12 cellular contexts compared by ENCODE assay signal in genomic region chr1:226826479-226827245, GRCh38. TPM values are rescaled to one million over a fixed set of nuclear protein-coding genes. Genes with fewer than 3 reads are reported as not detected.
DNase-seq lines count a peak whose midpoint lies in the region; ATAC-seq and TF ChIP-seq lines count a peak whose summit lies in the region.
"Had no signal": no experiment of that assay in that cellular context is flagged by ENCODE, and none has a peak within 500 bp of the region (broad histone marks: within the 10 kb centered on the region; RNA-seq: fewer than 3 reads in every experiment).

No MANE protein-coding gene starts in this region.

- peak overlapping the region; percentile 75 for H3K27ac Mint-ChIP-seq in CD4-positive, alpha-beta T cell
- peak overlapping the region; percentile 96 for H3K27ac Mint-ChIP-seq in endodermal cell
- H3K27ac Mint-ChIP-seq: nephron progenitor cell had no signal

- intact Hi-C loops in CD4-positive, alpha-beta T cell (cut with DNase I, micrococcal nuclease) = loop anchor here (5.0 to 10.0 kb wide), 4 partner anchors 114 to 404 kb away; no protein-coding TSS in a partner anchor
- intact Hi-C loops in psoas muscle (cut with DNase I) = loop anchor here (5.0 kb wide), 2 partner anchors 89 to 279 kb away; partner anchors contain the start of genes ITPKB (in 1 of the 2) and STUM (in 1 of the 2)

- H3K9me3 Mint-ChIP-seq in CD4-positive, alpha-beta T cell = no peaks in the 10 kb centered on the region
- H3K9me3 Mint-ChIP-seq in endodermal cell = no peaks in the 10 kb centered on the region

- CTCF ChIA-PET in CD4-positive, alpha-beta T cell (lab: Charles Lee) = interaction anchor here (0.9 to 1.9 kb wide), 3 partner anchors 88 to 200 kb away, joined by 3 to 8 read pairs (median 4); partner anchors contain the start of gene ITPKB

- H3K36me3 ChIP-seq in endodermal cell (ENCODE audit: control insufficient read depth, insufficient read depth, low read length) (no peaks in the 10 kb centered on the region), psoas muscle (ENCODE audit: insufficient read depth in 1 of 2, low read depth in 1 of 2) (no peaks in the 10 kb centered on the region)
- H3K36me3 ChIP-seq: cardiac muscle cell had no signal

- DNase-seq in CD4-positive, alpha-beta T cell = no peak
- DNase-seq in MV-4-11 (lab: John Stamatoyannopoulos, UW) (peak; percentile 19), endodermal cell (no peak), psoas muscle (no peak), cerebellar cortex (ENCODE audit: low spot score) (no peak), NCI-H82 treated with DMSO at 0.1 percent for 48 hours (lab: John Stamatoyannopoulos, UW; ENCODE audit: unreplicated experiment) (no peak), NCI-H446 treated with DMSO at 0.1 percent for 48 hours (lab: John Stamatoyannopoulos, UW) (no peak)
- DNase-seq: activated T-cell treated with anti-CD3 and anti-CD28 coated beads for 4 hours, NCI-H226, nephron progenitor cell had no signal

- no peak for ATAC-seq in CD4-positive, alpha-beta T cell (ENCODE audit: poor library complexity)
- ATAC-seq in psoas muscle = no peak
- ATAC-seq in HG03095 (IDR thresholded peaks at IDR 0.05; ENCODE audit: unreplicated experiment) = no peak

- no peaks in the 10 kb centered on the region for H3K9me3 ChIP-seq in CD4-positive, alpha-beta T cell (ENCODE audit: control insufficient read depth, low read length)
- H3K9me3 ChIP-seq in endodermal cell (ENCODE audit: control insufficient read depth, low read length) (peaks cover 7% of the 10 kb centered on the region), psoas muscle (no peaks in the 10 kb centered on the region)

- H3K9ac ChIP-seq in endodermal cell (ENCODE audit: extremely low read depth, low read length, poor library complexity, severe bottlenecking) = peak overlapping the region; percentile 47

- H3K36me3 Mint-ChIP-seq in CD4-positive, alpha-beta T cell (ENCODE audit: low read depth) = no peaks in the 10 kb centered on the region
- H3K36me3 Mint-ChIP-seq in endodermal cell (ENCODE audit: low read depth) = no peaks in the 10 kb centered on the region

- TF ChIP-seq CTCF in CD4-positive, alpha-beta T cell (IDR thresholded peaks at IDR 0.05) = no peak
- TF ChIP-seq CTCF in endodermal cell (conservative IDR thresholded peaks at IDR 0.05) = no peak
- no peak for TF ChIP-seq CTCF in psoas muscle (IDR thresholded peaks at IDR 0.05)

- H3K27me3 ChIP-seq in CD4-positive, alpha-beta T cell (ENCODE audit: control insufficient read depth, insufficient read depth, low read length) = no peaks in the 10 kb centered on the region
- no peaks in the 10 kb centered on the region for H3K27me3 ChIP-seq in endodermal cell (ENCODE audit: control insufficient read depth, insufficient read depth, low read length, poor library complexity, severe bottlenecking)
- H3K27me3 ChIP-seq in psoas muscle (ENCODE audit: insufficient read depth in 3 of 3, low read length in 2 of 3) = no peaks in the 10 kb centered on the region
- H3K27me3 ChIP-seq: cardiac muscle cell had no signal

- 91 to 93% methylated on average over 14 to 19 of the region's 19 CpGs for WGBS in endodermal cell (ENCODE audit: insufficient coverage in 1 of 2, insufficient read length in 1 of 2), 2 experiments
- WGBS in psoas muscle, 3 donors = 93 to 94% (median 94%) methylated on average over 19 of the region's 19 CpGs

- H3K4me3 ChIP-seq in endodermal cell (ENCODE audit: low read length) (no peak overlapping the region), psoas muscle (no peak overlapping the region)
- H3K4me3 ChIP-seq: cardiac muscle cell had no signal

- H3K27me3 Mint-ChIP-seq in CD4-positive, alpha-beta T cell = no peaks in the 10 kb centered on the region
- H3K27me3 Mint-ChIP-seq in endodermal cell (ENCODE audit: insufficient read depth) = no peaks in the 10 kb centered on the region

- POLR2A ChIA-PET in CD4-positive, alpha-beta T cell (lab: Charles Lee) = interaction anchor here (0.7 to 2.7 kb wide), 9 partner anchors 87 to 193 kb away, joined by 3 to 15 read pairs (median 4); partner anchors contain the start of genes COQ8A and ITPKB

- peaks cover 43% of the 10 kb centered on the region for H3K4me1 Mint-ChIP-seq in CD4-positive, alpha-beta T cell (ENCODE audit: low read depth)
- peaks cover 38% of the 10 kb centered on the region for H3K4me1 Mint-ChIP-seq in endodermal cell

- H3K4me1 ChIP-seq in endodermal cell (ENCODE audit: control insufficient read depth, insufficient read depth, low read length) (peaks cover 17% of the 10 kb centered on the region), psoas muscle (peaks cover 10% of the 10 kb centered on the region)

- H3K4me3 Mint-ChIP-seq in CD4-positive, alpha-beta T cell = no peak overlapping the region
- no peak overlapping the region for H3K4me3 Mint-ChIP-seq in endodermal cell
- H3K4me3 Mint-ChIP-seq: nephron progenitor cell had no signal

- no peak overlapping the region for H3K27ac ChIP-seq in CD4-positive, alpha-beta T cell (ENCODE audit: low read depth, low read length)
- H3K27ac ChIP-seq in endodermal cell (ENCODE audit: low read depth, low read length) (no peak overlapping the region), psoas muscle (peak overlapping the region; percentile 74)
- H3K27ac ChIP-seq: cardiac muscle cell had no signal

RNA-seq across cellular contexts. Expression of gene PSEN2, which starts 43.8 kb away (rescaled TPM):
- 1 to 10 TPM in 1 of 2 experiments, under 1 TPM in 1; 0.81 to 1.2 TPM for total RNA-seq in CD4-positive, alpha-beta T cell
- total RNA-seq in endodermal cell = 10 to 100 TPM; 21.5 to 25.2 TPM
- polyA plus RNA-seq in endodermal cell (2013, experiment 1 of 2) = 11.4 TPM
- 10.1 TPM for polyA plus RNA-seq in endodermal cell (2013, experiment 2 of 2)
- total RNA-seq in psoas muscle = 10 to 100 TPM; 26.2 to 31.5 (median 28.0) TPM
- polyA plus RNA-seq in psoas muscle = 10 to 100 TPM; 15.5 to 30.6 (median 19.4) TPM

Comparison
In these comparisons a context has a peak if more than half of its experiments do, and no peak if none do; other contexts are left out.
1. RNA of gene PSEN2, which starts 43.8 kb away (total RNA-seq): 26.2 to 31.5 TPM in psoas muscle and 21.5 to 25.2 TPM in endodermal cell; 0.81 to 1.2 TPM in CD4-positive, alpha-beta T cell; every median in the first group is over 10 times any median in the second.